ENCODE assay signal across 8 cellular contexts in genomic region chr6:35497571-35498406, GRCh38. TPM values are rescaled to one million over a fixed set of nuclear protein-coding genes. Genes with fewer than 3 reads are reported as not detected.
A peak's percentile ranks its signal among the peaks of the same experiment; 100 is the strongest.
DNase-seq lines count a peak whose midpoint lies in the region; ATAC-seq and TF ChIP-seq lines count a peak whose summit lies in the region.

No MANE protein-coding gene starts in this region.

- H3K9me3 Mint-ChIP-seq in naive thymus-derived CD4-positive, alpha-beta T cell: no peaks in the 10 kb centered on the region

- peak overlapping the region; percentile 81 for H3K4me3 ChIP-seq in MM.1S (ENCODE audit: low read length)
- peak overlapping the region; percentile 64 to 89 for H3K4me3 ChIP-seq in esophagus (ENCODE audit: low read depth in 1 of 2, low read length in 2 of 2)
- peak overlapping the region; percentile 68 for H3K4me3 ChIP-seq in naive thymus-derived CD4-positive, alpha-beta T cell (ENCODE audit: low read length)

- H3K36me3 ChIP-seq in ES-I3 (ENCODE audit: insufficient read depth, low read length): no peaks in the 10 kb centered on the region
- H3K36me3 ChIP-seq in MM.1S (replicated peaks; ENCODE audit: insufficient read depth, low read length): no peaks in the 10 kb centered on the region
- peaks cover 0 to 5% of the 10 kb centered on the region in 2 donors for H3K36me3 ChIP-seq in esophagus (ENCODE audit: control insufficient read depth in 2 of 2, insufficient read depth in 2 of 2, low read length in 1 of 2)
- H3K36me3 ChIP-seq in naive thymus-derived CD4-positive, alpha-beta T cell (ENCODE audit: control insufficient read depth in 2 of 3, insufficient read depth in 3 of 3, low read length in 3 of 3): no peaks in the 10 kb centered on the region

- H3K4me1 Mint-ChIP-seq in naive thymus-derived CD4-positive, alpha-beta T cell: peaks cover 13 to 27% (median 18%) of the 10 kb centered on the region in 7 donors

- H3K36me3 Mint-ChIP-seq in naive thymus-derived CD4-positive, alpha-beta T cell: peaks cover 0 to 3% (median 0%) of the 10 kb centered on the region in 5 donors

- DNase-seq in MM.1S: peak; percentile 42
- peak; percentile 73 for DNase-seq in activated CD8-positive, alpha-beta memory T cell treated with anti-CD3 and anti-CD28 coated beads, Interleukin-2, amount 50 U/mL, for 48 hours
- DNase-seq in naive thymus-derived CD4-positive, alpha-beta T cell: peak in 6 of 9 donors; percentile 32 to 50 (median 36)
- peak; percentile 85 for DNase-seq in ureter (ENCODE audit: low spot score)
- DNase-seq in DMS153 (lab: John Stamatoyannopoulos, UW): no peak
- DNase-seq in NCI-H1048 (lab: John Stamatoyannopoulos, UW): no peak

- peak overlapping the region; percentile 94 for H2AFZ ChIP-seq in MM.1S (ENCODE audit: low read length)

- ATAC-seq in naive thymus-derived CD4-positive, alpha-beta T cell: peak; percentile 42

- H3K4me2 ChIP-seq in MM.1S (ENCODE audit: low read depth, low read length): peak overlapping the region; percentile 99

- H3F3A ChIP-seq in MM.1S (ENCODE audit: insufficient read depth, low read length): no peaks in the 10 kb centered on the region

- no peaks in the 10 kb centered on the region for H3K9me3 ChIP-seq in ES-I3 (ENCODE audit: control insufficient read depth, insufficient read depth, low read length)
- H3K9me3 ChIP-seq in MM.1S (replicated peaks; ENCODE audit: insufficient read depth, low read length): no peaks in the 10 kb centered on the region
- H3K9me3 ChIP-seq in esophagus (ENCODE audit: control insufficient read depth in 2 of 2, insufficient read depth in 1 of 2, low read depth in 1 of 2, low read length in 1 of 2): no peaks in the 10 kb centered on the region
- no peaks in the 10 kb centered on the region for H3K9me3 ChIP-seq in naive thymus-derived CD4-positive, alpha-beta T cell (ENCODE audit: control insufficient read depth in 2 of 3, low read length in 3 of 3)

- intact Hi-C loops in naive thymus-derived CD4-positive, alpha-beta T cell (cut with micrococcal nuclease): loop anchor here (1.0 to 2.0 kb wide), 3 partner anchors 25 to 155 kb away; partner anchors contain the start of genes RPL10A (in 2 of the 2) and PPARD (in 1 of the 2)

- no peak for TF ChIP-seq CTCF in MM.1S (IDR thresholded peaks at IDR 0.05; ENCODE audit: low read length)

- peaks cover 45% of the 10 kb centered on the region for H3K4me1 ChIP-seq in ES-I3 (ENCODE audit: insufficient read depth, low read length)
- no peaks in the 10 kb centered on the region for H3K4me1 ChIP-seq in MM.1S (ENCODE audit: low read length)
- H3K4me1 ChIP-seq in esophagus (ENCODE audit: control insufficient read depth in 2 of 2, insufficient read depth in 2 of 2, low read length in 1 of 2): peaks cover 7 to 33% of the 10 kb centered on the region in 2 donors
- peaks cover 0 to 10% of the 10 kb centered on the region in 2 donors for H3K4me1 ChIP-seq in naive thymus-derived CD4-positive, alpha-beta T cell (ENCODE audit: control insufficient read depth in 2 of 2, insufficient read depth in 2 of 2, low read length in 2 of 2)

- no peaks in the 10 kb centered on the region for H3K9me2 ChIP-seq in MM.1S (replicated peaks; ENCODE audit: insufficient read depth, low read length)

- H3K27me3 Mint-ChIP-seq in naive thymus-derived CD4-positive, alpha-beta T cell: peaks cover 4 to 62% (median 10%) of the 10 kb centered on the region in 5 donors

- no peaks in the 10 kb centered on the region for H4K20me1 ChIP-seq in MM.1S (ENCODE audit: insufficient read depth, low read length)

- peak overlapping the region; percentile 67 to 87 (median 84) for H3K4me3 Mint-ChIP-seq in naive thymus-derived CD4-positive, alpha-beta T cell

- peak overlapping the region in 2 of 9 donors; percentile 44 to 52 for H3K27ac Mint-ChIP-seq in naive thymus-derived CD4-positive, alpha-beta T cell

- peak overlapping the region; percentile 83 for H3K9ac ChIP-seq in ES-I3 (ENCODE audit: low read depth, low read length)
- H3K9ac ChIP-seq in MM.1S (ENCODE audit: low read length): peak overlapping the region; percentile 61

- CTCF ChIA-PET in naive thymus-derived CD4-positive, alpha-beta T cell (lab: Charles Lee): no interaction called here

- H3K27me3 ChIP-seq in MM.1S (replicated peaks; ENCODE audit: insufficient read depth, low read length) (peaks cover 24% of the 10 kb centered on the region), esophagus (ENCODE audit: control insufficient read depth in 1 of 2, insufficient read depth in 2 of 2, low read length in 2 of 2) (no peaks in the 10 kb centered on the region)
- H3K27me3 ChIP-seq in naive thymus-derived CD4-positive, alpha-beta T cell (ENCODE audit: control insufficient read depth in 2 of 2, insufficient read depth in 2 of 2, low read length in 2 of 2): peaks cover 0 to 4% of the 10 kb centered on the region in 2 donors

- POLR2A ChIA-PET in naive thymus-derived CD4-positive, alpha-beta T cell (lab: Charles Lee): interaction anchor here (0.7 to 1.6 kb wide), 2 partner anchors 16 to 197 kb away, joined by 3 to 4 read pairs; no protein-coding TSS in a partner anchor

- H3K27ac ChIP-seq in MM.1S (ENCODE audit: low read length) (no peak overlapping the region), esophagus (ENCODE audit: low read depth in 2 of 2, low read length in 1 of 2) (peak overlapping the region; percentile 96 to 98)
- peak overlapping the region; percentile 60 for H3K27ac ChIP-seq in naive thymus-derived CD4-positive, alpha-beta T cell (ENCODE audit: low read depth, low read length)

- H3K79me2 ChIP-seq in MM.1S (ENCODE audit: low read length): no peaks in the 10 kb centered on the region

- WGBS in esophagus, 2 donors: 3 to 8% methylated on average over 58 to 76 of the region's 76 CpGs

RNA-seq across cellular contexts. Expression of gene TEAD3, which starts 0.9 kb away (rescaled TPM):
- polyA plus RNA-seq in esophagus: 10 to 100 TPM; 28.6 to 29.1 TPM
- under 1 TPM in 3 of 5 experiments, not detected in 2; 0.16 to 0.27 (median 0.24) TPM for total RNA-seq in naive thymus-derived CD4-positive, alpha-beta T cell
- polyA plus RNA-seq in naive thymus-derived CD4-positive, alpha-beta T cell: under 1 TPM in 1 of 2 donors, not detected in 1; 0.10 TPM
- total RNA-seq in ureter: 60.3 TPM

RNA-seq across cellular contexts. Expression of gene TULP1, which starts 14.9 kb away (rescaled TPM):
- under 1 TPM; 0.08 TPM for polyA plus RNA-seq in esophagus
- total RNA-seq in naive thymus-derived CD4-positive, alpha-beta T cell: not detected
- not detected for polyA plus RNA-seq in naive thymus-derived CD4-positive, alpha-beta T cell
- total RNA-seq in ureter: 0.83 TPM

RNA-seq across cellular contexts. Expression of gene RPL10A, which starts 29.6 kb away (rescaled TPM):
- 1,000 to 10,000 TPM in 1 of 2 donors, 100 to 1,000 TPM in 1; 735 to 2,438 TPM for polyA plus RNA-seq in esophagus
- total RNA-seq in naive thymus-derived CD4-positive, alpha-beta T cell: 1,000 to 10,000 TPM; 1,380 to 2,381 (median 2,302) TPM
- polyA plus RNA-seq in naive thymus-derived CD4-positive, alpha-beta T cell: 1,000 to 10,000 TPM; 1,203 to 1,279 TPM
- total RNA-seq in ureter: 2,073 TPM

RNA-seq across cellular contexts. Expression of gene FANCE, which starts 45.7 kb away (rescaled TPM):
- polyA plus RNA-seq in esophagus: 1 to 10 TPM; 4.6 to 6.3 TPM
- total RNA-seq in naive thymus-derived CD4-positive, alpha-beta T cell: 10 to 100 TPM in 1 of 5 experiments, 1 to 10 TPM in 4; 3.1 to 12.0 (median 6.4) TPM
- 1 to 10 TPM; 3.4 to 7.5 TPM for polyA plus RNA-seq in naive thymus-derived CD4-positive, alpha-beta T cell
- 5.5 TPM for total RNA-seq in ureter

Comparison
In these comparisons a context has a peak if more than half of its experiments do, and no peak if none do; other contexts are left out.
1. DNase-seq: peak in MM.1S (single experiment), activated CD8-positive, alpha-beta memory T cell treated with anti-CD3 and anti-CD28 coated beads, Interleukin-2, amount 50 U/mL, for 48 hours (single experiment), naive thymus-derived CD4-positive, alpha-beta T cell (6 of 9) and ureter (single experiment); none in DMS153 (single experiment) and NCI-H1048 (single experiment).
2. RNA of gene TEAD3, which starts 0.9 kb away (total RNA-seq): 60.3 TPM in ureter (single experiment); 0.16 to 0.27 TPM in naive thymus-derived CD4-positive, alpha-beta T cell; every median in the first group is over 10 times any median in the second.
3. Peak in every context shown above with its lines, with median percentiles within 50 percentile points of each other: H3K4me3 ChIP-seq.